8 cellular contexts compared by ENCODE assay signal in the genomic region with DNA sequence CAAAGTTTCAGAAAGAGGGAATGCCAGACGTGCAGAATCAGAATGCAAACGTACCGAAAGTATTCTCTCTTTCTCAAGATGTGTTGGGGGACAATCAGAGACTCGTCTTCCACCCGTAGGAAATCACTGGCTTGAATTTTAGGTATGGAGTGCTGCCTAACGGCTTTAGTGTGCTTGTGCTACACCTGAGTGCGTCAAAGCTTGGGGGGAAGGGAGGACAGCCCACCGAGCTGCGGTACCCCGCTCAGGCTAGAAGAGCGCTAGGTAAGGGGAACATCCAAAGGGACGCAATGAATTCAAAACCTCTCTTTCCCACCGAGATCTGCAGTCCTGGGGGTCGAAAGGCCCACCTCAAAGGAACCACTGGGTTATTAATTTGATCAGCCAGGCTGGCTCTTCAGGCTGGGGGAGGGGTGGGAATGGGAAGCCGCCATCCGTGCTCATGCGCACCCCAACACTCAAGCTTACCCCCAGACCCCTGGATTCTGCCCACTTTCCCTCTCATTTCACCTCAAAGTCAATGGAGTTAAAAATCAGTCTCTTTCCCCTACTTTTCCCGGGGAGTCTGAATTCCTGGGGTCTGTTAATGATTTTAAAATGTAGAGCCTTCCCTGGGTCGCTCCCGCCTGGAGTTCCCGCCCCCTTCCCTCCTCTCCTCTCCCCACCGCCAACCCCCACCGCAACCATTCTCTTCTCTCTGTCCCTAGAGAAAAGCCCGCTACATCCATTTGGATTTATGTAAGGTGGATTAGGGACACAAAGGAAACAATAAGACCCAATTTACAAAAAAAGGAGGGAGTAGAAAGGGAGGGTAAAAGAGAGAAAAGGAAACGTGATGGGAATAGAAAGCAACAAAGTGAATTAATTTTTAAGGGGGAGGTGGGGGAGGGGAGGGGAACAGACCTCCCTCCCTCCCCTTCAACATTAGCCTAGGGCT. TPM values are rescaled to one million over a fixed set of nuclear protein-coding genes. Genes with fewer than 3 reads are reported as not detected.
A peak's percentile ranks its signal among the peaks of the same experiment; 100 is the strongest.
DNase-seq lines count a peak whose midpoint lies in the region; ATAC-seq and TF ChIP-seq lines count a peak whose summit lies in the region.

No MANE protein-coding gene starts in this region.

- peak overlapping the region; percentile 23 for H3K27ac Mint-ChIP-seq in Caco-2 (ENCODE audit: unreplicated experiment)

- intact Hi-C loops in Caco-2 (cut with micrococcal nuclease; ENCODE audit: unreplicated experiment): loop anchor here (5.0 kb wide), 2 partner anchors 147 to 382 kb away; no protein-coding TSS in a partner anchor
- intact Hi-C loops in psoas muscle (cut with DNase I): loop anchor here (5.0 to 10.0 kb wide), 4 partner anchors 127 to 715 kb away; no protein-coding TSS in a partner anchor

- no TSS peak for BruUV-seq in Caco-2 (replicated peaks; lab: Mats Ljungman, UMichigan)

- H3K36me3 Mint-ChIP-seq in Caco-2 (ENCODE audit: insufficient read depth, unreplicated experiment): peaks cover 61% of the 10 kb centered on the region

- no peak overlapping the region for H3K9ac ChIP-seq in fibroblast of lung (ENCODE audit: insufficient read depth, low read length)

- no peaks in the 10 kb centered on the region for H3K27me3 ChIP-seq in Caco-2 (replicated peaks; ENCODE audit: control insufficient read depth, insufficient read depth, low read length)
- peaks cover 5% of the 10 kb centered on the region for H3K27me3 ChIP-seq in fibroblast of lung (ENCODE audit: control insufficient read depth, insufficient read depth, low read length)
- peaks cover 0 to 4% (median 0%) of the 10 kb centered on the region in 3 donors for H3K27me3 ChIP-seq in psoas muscle (ENCODE audit: insufficient read depth in 3 of 3, low read length in 2 of 3)

- H3K4me3 Mint-ChIP-seq in Caco-2 (ENCODE audit: unreplicated experiment): peak overlapping the region; percentile 81

- H3K4me3 ChIP-seq in Caco-2 (ENCODE audit: low read depth, low read length) (no peak overlapping the region), fibroblast of lung (replicated peaks in 1 of 4; ENCODE audit: control extremely low read depth in 1 of 4, insufficient read depth in 1 of 4, low read depth in 3 of 4, low read length in 4 of 4) (peak overlapping the region; percentile 61 to 95 (median 84)), psoas muscle (peak overlapping the region; percentile 93)

- CTCF ChIA-PET in Caco-2 (lab: Charles Lee): no interaction called here

- no peak for TF ChIP-seq CTCF in Caco-2 (IDR thresholded peaks at IDR 0.05; ENCODE audit: insufficient read depth in 1 of 2, low read depth in 1 of 2, low read length in 1 of 2, severe bottlenecking in 1 of 2, unreplicated experiment in 1 of 2)
- TF ChIP-seq CTCF in fibroblast of lung (conservative IDR thresholded peaks at IDR 0.05 in 1 of 2, IDR thresholded peaks at IDR 0.05 in 1 of 2; ENCODE audit: low read depth in 1 of 2, low read length in 2 of 2): no peak
- no peak for TF ChIP-seq CTCF in psoas muscle (IDR thresholded peaks at IDR 0.05)

- H3K27ac ChIP-seq in fibroblast of lung (ENCODE audit: insufficient read depth, low read length): no peak overlapping the region
- no peak overlapping the region for H3K27ac ChIP-seq in psoas muscle

- peak overlapping the region; percentile 84 for H3K4me2 ChIP-seq in fibroblast of lung (ENCODE audit: extremely low read depth, insufficient read depth, low read length)

- no peak overlapping the region for H2AFZ ChIP-seq in fibroblast of lung (ENCODE audit: low read length)

- ATAC-seq in psoas muscle: no peak
- no peak for ATAC-seq in HG02973 (IDR thresholded peaks at IDR 0.05; ENCODE audit: unreplicated experiment)
- ATAC-seq in GM19455 (IDR thresholded peaks at IDR 0.05; ENCODE audit: unreplicated experiment): no peak
- ATAC-seq in HG02798 (IDR thresholded peaks at IDR 0.05; ENCODE audit: poor library complexity, unreplicated experiment): no peak

- H3K36me3 ChIP-seq in Caco-2 (ENCODE audit: control insufficient read depth, insufficient read depth, low read length): no peaks in the 10 kb centered on the region
- no peaks in the 10 kb centered on the region for H3K36me3 ChIP-seq in fibroblast of lung (ENCODE audit: control insufficient read depth, insufficient read depth, low read length)
- H3K36me3 ChIP-seq in psoas muscle (ENCODE audit: insufficient read depth in 1 of 2, low read depth in 1 of 2): no peaks in the 10 kb centered on the region

- POLR2A ChIA-PET in Caco-2 (lab: Charles Lee): no interaction called here

- H3K79me2 ChIP-seq in fibroblast of lung (ENCODE audit: control insufficient read depth, insufficient read depth, low read length): peaks cover 15% of the 10 kb centered on the region

- H3K4me1 ChIP-seq in Caco-2 (peaks cover 13% of the 10 kb centered on the region), fibroblast of lung (ENCODE audit: control insufficient read depth, extremely low read depth, insufficient read depth, low read length) (no peaks in the 10 kb centered on the region), psoas muscle (peaks cover 24% of the 10 kb centered on the region)

- no peaks in the 10 kb centered on the region for H4K20me1 ChIP-seq in fibroblast of lung (ENCODE audit: control insufficient read depth, extremely low read depth, insufficient read depth, low read length)

- DNase-seq in Caco-2: no peak
- peak; percentile 83 for DNase-seq in NCI-H2227 treated with DMSO at 0.1 percent for 48 hours (lab: John Stamatoyannopoulos, UW)
- DNase-seq in fibroblast of lung (ENCODE audit: low read depth in 2 of 2): no peak
- DNase-seq in psoas muscle: no peak
- no peak for DNase-seq in ACHN

- peaks cover 50% of the 10 kb centered on the region for H3K4me1 Mint-ChIP-seq in Caco-2 (ENCODE audit: low read depth, unreplicated experiment)

- H3K9me3 ChIP-seq in Caco-2 (no peaks in the 10 kb centered on the region), fibroblast of lung (ENCODE audit: control insufficient read depth, insufficient read depth, low read depth, low read length) (no peaks in the 10 kb centered on the region), psoas muscle (no peaks in the 10 kb centered on the region)

- H3K27me3 Mint-ChIP-seq in Caco-2 (ENCODE audit: insufficient read depth, unreplicated experiment): no peaks in the 10 kb centered on the region

- 72 to 79% (median 77%) methylated on average over 25 of the region's 25 CpGs for WGBS in psoas muscle, 3 donors

- H3K9me3 Mint-ChIP-seq in Caco-2 (ENCODE audit: unreplicated experiment): no peaks in the 10 kb centered on the region

- in situ Hi-C loops in ACHN (cut with HindIII; ENCODE audit: low pct_ligation_motif_present, low pct_unique_long_range_greater_than_20kb, low sequenced_read_pairs): no loop called here

RNA-seq across cellular contexts. Expression of a gene that starts 2.5 kb away (rescaled TPM):
- total RNA-seq in Caco-2 (2022): 95.5 and 104 TPM in 2 replicates
- 12.8 and 21.0 TPM in 2 replicates for total RNA-seq in fibroblast of lung
- polyA plus RNA-seq in fibroblast of lung: 9.6 and 16.4 TPM in 2 replicates
- polyA plus RNA-seq in fibroblast of lung (2012): 7.5 and 10.2 TPM in 2 replicates
- 32.6 and 53.8 TPM in 2 replicates for polyA minus RNA-seq in fibroblast of lung (ENCODE audit: low replicate concordance)
- 1 to 10 TPM; 3.3 to 5.9 (median 4.8) TPM for total RNA-seq in psoas muscle
- 1 to 10 TPM in 2 of 3 donors, under 1 TPM in 1; 0.76 to 6.3 (median 1.3) TPM for polyA plus RNA-seq in psoas muscle
